Comparison of ENCODE assay signal across 9 cellular contexts in the genomic region with DNA sequence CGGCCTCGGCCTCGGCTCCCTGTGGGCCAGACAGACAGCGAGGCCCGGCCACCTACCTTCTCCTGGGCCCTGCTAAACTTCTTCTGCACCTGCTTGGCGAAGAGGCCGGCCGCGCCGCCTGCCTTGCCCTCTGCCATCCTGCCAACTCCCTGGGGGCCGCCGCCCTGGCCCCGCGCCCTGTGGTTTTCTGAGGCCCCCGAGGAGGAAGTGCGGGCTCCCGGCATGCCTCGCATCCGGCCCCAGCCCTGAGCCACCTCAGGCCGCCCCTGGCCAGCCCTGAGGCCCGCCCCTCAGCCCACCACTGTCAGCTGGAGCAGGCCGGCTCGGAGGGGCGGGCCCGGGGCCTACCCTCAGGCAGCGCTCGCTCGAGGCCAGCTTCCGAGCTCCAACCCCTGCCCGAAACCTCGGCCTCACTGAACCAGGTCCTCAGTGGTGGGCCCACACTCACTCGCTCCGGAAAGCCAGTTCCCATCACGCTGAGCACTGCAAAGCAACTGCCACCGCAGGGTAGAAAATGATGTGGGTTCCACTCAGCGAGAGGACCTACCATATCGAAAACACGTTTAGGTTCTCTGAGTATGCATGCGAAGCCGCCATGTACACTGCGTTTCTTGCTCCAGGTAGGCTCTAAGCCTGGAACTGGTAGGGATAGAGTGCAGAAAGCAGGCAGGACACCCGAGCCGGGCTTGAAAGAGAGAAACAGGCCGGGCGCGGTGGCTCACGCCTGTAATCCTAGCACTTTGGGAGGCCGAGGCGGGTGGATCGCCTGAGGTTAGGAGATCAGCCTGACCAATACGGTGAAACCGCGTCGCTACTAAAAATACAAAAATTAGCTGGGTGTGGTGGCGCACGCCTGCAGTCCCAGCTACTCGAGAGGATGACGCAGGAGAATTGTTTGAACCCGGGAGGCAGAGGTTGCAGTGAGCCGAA. TPM values are rescaled to one million over a fixed set of nuclear protein-coding genes. Genes with fewer than 3 reads are reported as not detected.
A peak's percentile ranks its signal among the peaks of the same experiment; 100 is the strongest.
DNase-seq lines count a peak whose midpoint lies in the region; ATAC-seq and TF ChIP-seq lines count a peak whose summit lies in the region.
"Had no signal": no experiment of that assay in that cellular context is flagged by ENCODE, and none has a peak within 500 bp of the region (broad histone marks: within the 10 kb centered on the region; RNA-seq: fewer than 3 reads in every experiment).

BIN2 (minus strand) TSS at position 209 of the 930 bp plus-strand sequence; CDS start at position 137, 72 bp downstream.

- peak; percentile 80 for TF ChIP-seq POLR2A in GM19099 (IDR thresholded peaks at IDR 0.05; ENCODE audit: extremely low read depth, insufficient read length, low read depth)

- ATAC-seq in HG03439 (IDR thresholded peaks at IDR 0.05; ENCODE audit: unreplicated experiment) (peak; percentile 73), esophagus mucosa (peak; percentile 50)

- peak; percentile 53 for DNase-seq in activated CD4-positive, alpha-beta T cell treated with anti-CD3 and anti-CD28 coated beads, Interleukin-2, amount 50 U/mL, for 1 hour
- DNase-seq in stimulated activated CD4-positive, alpha-beta T cell treated with anti-CD3 and anti-CD28 coated beads, Interleukin-4, amount 100 ng/mL, for 24 hours, result peak; percentile 70
- DNase-seq in cerebellar nuclear complex (lab: John Stamatoyannopoulos, UW) (no peak), NCI-H2029 (lab: John Stamatoyannopoulos, UW) (no peak), NCI-H1417 (lab: John Stamatoyannopoulos, UW) (no peak)

RNA-seq across cellular contexts. Expression of gene BIN2, which starts in this region (rescaled TPM):
- 1.5 TPM for total RNA-seq in esophagus mucosa
- total RNA-seq: RPMI7951 had no signal

Comparison
In these comparisons a context has a peak if more than half of its experiments do, and no peak if none do; other contexts are left out.
1. DNase-seq: peak in activated CD4-positive, alpha-beta T cell treated with anti-CD3 and anti-CD28 coated beads, Interleukin-2, amount 50 U/mL, for 1 hour (single experiment) and stimulated activated CD4-positive, alpha-beta T cell treated with anti-CD3 and anti-CD28 coated beads, Interleukin-4, amount 100 ng/mL, for 24 hours (single experiment); none in cerebellar nuclear complex (0 of 2), NCI-H2029 (single experiment) and NCI-H1417 (0 of 3).